8 cellular contexts compared by ENCODE assay signal in the genomic region with DNA sequence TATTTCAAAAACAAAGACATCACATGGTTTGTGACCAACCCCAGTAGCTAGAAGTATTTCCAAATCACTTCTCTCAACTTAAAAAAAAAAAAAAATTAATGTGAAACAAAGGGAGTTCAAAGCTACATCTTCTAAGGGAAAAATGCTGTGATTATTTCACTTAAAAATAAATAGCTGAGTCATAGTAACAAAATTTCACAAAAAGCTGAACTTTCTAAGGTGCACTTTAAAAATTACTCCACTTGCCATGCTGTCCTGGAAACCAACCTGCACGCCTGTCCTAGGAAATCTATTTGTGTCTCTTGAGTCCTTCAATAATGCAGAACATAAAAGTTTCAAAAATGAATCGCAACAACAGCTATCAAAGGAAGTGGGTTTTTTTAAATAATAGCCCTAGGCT. TPM values are rescaled to one million over a fixed set of nuclear protein-coding genes. Genes with fewer than 3 reads are reported as not detected.
A peak's percentile ranks its signal among the peaks of the same experiment; 100 is the strongest.
DNase-seq lines count a peak whose midpoint lies in the region; ATAC-seq and TF ChIP-seq lines count a peak whose summit lies in the region.

No MANE protein-coding gene starts in this region.

- TF ChIP-seq CTCF in gastrocnemius medialis (IDR thresholded peaks at IDR 0.05 in 4 of 5, conservative IDR thresholded peaks at IDR 0.05 in 1 of 5) = no peak

- H3K27ac ChIP-seq in SJSA1 (peak overlapping the region; percentile 60), gastrocnemius medialis (peak overlapping the region; percentile 93 to 98 (median 94))

- ATAC-seq in gastrocnemius medialis = no peak
- no peak for ATAC-seq in GM18505 (IDR thresholded peaks at IDR 0.05; ENCODE audit: unreplicated experiment)
- ATAC-seq in sciatic nerve = no peak

- H3K27me3 ChIP-seq in SJSA1 (replicated peaks) = no peaks in the 10 kb centered on the region
- H3K27me3 ChIP-seq in gastrocnemius medialis = no peaks in the 10 kb centered on the region

- H3K4me1 ChIP-seq in ES-I3 (ENCODE audit: insufficient read depth, low read length) (peaks cover 8% of the 10 kb centered on the region; the same call in 1 of the 2 replicates), SJSA1 (replicated peaks) (peaks cover 13% of the 10 kb centered on the region), gastrocnemius medialis (peaks cover 16 to 25% of the 10 kb centered on the region in 2 donors)

- no peak for TF ChIP-seq POLR2A in gastrocnemius medialis (IDR thresholded peaks at IDR 0.05)
- no peak for TF ChIP-seq POLR2A in GM18505 (IDR thresholded peaks at IDR 0.05; ENCODE audit: borderline replicate concordance, extremely low read depth, insufficient read depth, insufficient read length)

- no peaks in the 10 kb centered on the region for H3K9me3 ChIP-seq in ES-I3 (ENCODE audit: control insufficient read depth, insufficient read depth, low read length)
- no peaks in the 10 kb centered on the region for H3K9me3 ChIP-seq in SJSA1 (replicated peaks)
- H3K9me3 ChIP-seq in gastrocnemius medialis = no peaks in the 10 kb centered on the region

- DNase-seq in SJSA1 (ENCODE audit: low read depth in 1 of 2, low spot score in 2 of 2) (no peak), fibroblast of gingiva (ENCODE audit: low read depth) (peak; percentile 9), gastrocnemius medialis (no peak), HT-29 (ENCODE audit: low spot score) (no peak), posterior cingulate gyrus (no peak), sciatic nerve (ENCODE audit: low spot score) (no peak)

- no peaks in the 10 kb centered on the region for H3K36me3 ChIP-seq in ES-I3 (ENCODE audit: insufficient read depth, low read length)
- peaks cover 8% of the 10 kb centered on the region for H3K36me3 ChIP-seq in SJSA1
- H3K36me3 ChIP-seq in gastrocnemius medialis = no peaks in the 10 kb centered on the region

- H3K4me3 ChIP-seq in SJSA1 (peak overlapping the region; percentile 91), gastrocnemius medialis (peak overlapping the region in 3 of 4 donors; percentile 71 to 95 (median 94))

- intact Hi-C loops in gastrocnemius medialis (cut with DNase I; ENCODE audit: low total_unique reads) = loop anchor here (5.0 to 10.0 kb wide), 3 partner anchors 81 to 856 kb away; partner anchors contain the start of gene FAM43A
- intact Hi-C loops in posterior cingulate gyrus (cut with DNase I) = loop anchor here (5.0 kb wide), 2 partner anchors 81 to 101 kb away; partner anchors contain the start of gene PPP1R2
- intact Hi-C loops in sciatic nerve (cut with DNase I) = no loop called here

- H3K9ac ChIP-seq in ES-I3 (ENCODE audit: low read depth, low read length) = peak overlapping the region; percentile 90; the same call in 1 of the 2 replicates

- in situ Hi-C loops in gastrocnemius medialis (cut with MboI; ENCODE audit: low sequenced_read_pairs in 4 of 4) = no loop called here

RNA-seq across cellular contexts. Expression of gene ACAP2, which starts 1.8 kb away (rescaled TPM):
- 39.6 and 45.1 TPM in 2 replicates for total RNA-seq in SJSA1 (2014; rRNA removed; shearing (Covaris generic))
- total RNA-seq in gastrocnemius medialis (10 to 100 TPM; 13.2 to 27.6 (median 15.5) TPM), sciatic nerve (77.4 TPM)
- total RNA-seq in HT-29 (2014; rRNA removed; shearing (Covaris generic)) = 16.0 and 16.4 TPM in 2 replicates
